ENCODE assay signal across 10 cellular contexts in the genomic region with DNA sequence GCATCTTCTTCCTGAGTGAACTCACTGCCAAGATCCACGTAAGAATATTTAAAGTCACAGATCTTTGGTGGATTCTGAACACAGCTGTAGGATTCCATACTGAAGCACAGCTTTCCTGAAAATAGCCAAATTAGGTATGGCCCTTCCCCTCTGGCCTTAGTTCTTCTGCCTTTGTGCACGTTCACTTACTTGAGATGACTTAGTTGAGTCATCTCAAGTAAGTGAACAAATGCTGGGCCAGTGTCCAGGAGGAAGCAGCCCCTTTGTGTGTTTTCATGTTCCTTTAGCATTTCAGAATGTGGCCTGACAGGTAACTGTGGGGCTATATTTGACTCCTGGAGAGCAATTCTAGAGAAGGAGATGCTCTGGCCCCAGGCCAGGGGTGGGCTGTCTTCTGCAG. TPM values are rescaled to one million over a fixed set of nuclear protein-coding genes. Genes with fewer than 3 reads are reported as not detected.
DNase-seq lines count a peak whose midpoint lies in the region; ATAC-seq, FAIRE-seq and TF ChIP-seq lines count a peak whose summit lies in the region.
"Had no signal": no experiment of that assay in that cellular context is flagged by ENCODE, and none has a peak within 500 bp of the region (broad histone marks: within the 10 kb centered on the region; RNA-seq: fewer than 3 reads in every experiment).

No MANE protein-coding gene starts in this region.

- H3K9ac ChIP-seq in endothelial cell of umbilical vein (replicated peaks; ENCODE audit: extremely low read depth, insufficient read depth, low read length): no peak overlapping the region

- no peak overlapping the region for H3K27ac ChIP-seq in endothelial cell of umbilical vein (ENCODE audit: insufficient read depth, low read depth, low read length)

- DNase-seq in COLO668 (lab: John Stamatoyannopoulos, UW; ENCODE audit: unreplicated experiment): peak; percentile 26
- DNase-seq in endothelial cell of umbilical vein (ENCODE audit: low read depth, low spot score): peak; percentile 67
- no peak for DNase-seq in medulla oblongata (ENCODE audit: extremely low spot score)
- no peak for DNase-seq in GDM1 (lab: John Stamatoyannopoulos, UW)
- DNase-seq in SKM-1 (lab: John Stamatoyannopoulos, UW; ENCODE audit: unreplicated experiment): no peak
- DNase-seq: SHP77 treated with DMSO at 0.1 percent for 48 hours had no signal

- H3K79me2 ChIP-seq in endothelial cell of umbilical vein (ENCODE audit: control insufficient read depth, insufficient read depth, low read length): peaks cover 95% of the 10 kb centered on the region

- no peaks in the 10 kb centered on the region for H3K27me3 ChIP-seq in endothelial cell of umbilical vein (ENCODE audit: control insufficient read depth in 2 of 2, insufficient read depth in 2 of 2, low read length in 2 of 2)
- H3K27me3 ChIP-seq: upper lobe of left lung had no signal

- TF ChIP-seq CTCF in endothelial cell of umbilical vein (IDR thresholded peaks at IDR 0.05; ENCODE audit: extremely low read depth in 1 of 2, insufficient read depth in 1 of 2, low read depth in 1 of 2, low read length in 2 of 2): no peak

- FAIRE-seq in endothelial cell of umbilical vein (lab: Jason Lieb, UNC): peak; percentile 91

- dilution Hi-C loops in endothelial cell of umbilical vein (cut with MboI; ENCODE audit: extremely low pct_ligation_motif_present, low sequenced_read_pairs): no loop called here

- H4K20me1 ChIP-seq in endothelial cell of umbilical vein (replicated peaks; ENCODE audit: control insufficient read depth, extremely low read depth, insufficient read depth, low read length): peaks cover 3% of the 10 kb centered on the region

- POLR2A ChIA-PET in endothelial cell of umbilical vein (lab: Charles Lee): interaction anchor here (0.6 to 1.5 kb wide), 3 partner anchors 9 to 21 kb away, joined by 3 to 4 read pairs (median 4); no protein-coding TSS in a partner anchor

- ATAC-seq in GM21390 (IDR thresholded peaks at IDR 0.05; ENCODE audit: unreplicated experiment) (peak; percentile 88), HG03378 (IDR thresholded peaks at IDR 0.05; ENCODE audit: unreplicated experiment) (peak; percentile 71), HG02840 (IDR thresholded peaks at IDR 0.05; ENCODE audit: low FRiP score, unreplicated experiment) (no peak)

- H3K4me1 ChIP-seq in endothelial cell of umbilical vein (ENCODE audit: control insufficient read depth, extremely low read depth, insufficient read depth, low read length): peaks cover 24% of the 10 kb centered on the region

- H3K4me2 ChIP-seq in endothelial cell of umbilical vein (ENCODE audit: insufficient read depth, low read length): peak overlapping the region; percentile 3

- intact Hi-C loops in endothelial cell of umbilical vein (cut with micrococcal nuclease): loop anchor here (1.0 to 2.0 kb wide), 3 partner anchors 8 to 59 kb away; no protein-coding TSS in a partner anchor

- H3K4me3 ChIP-seq in endothelial cell of umbilical vein (replicated peaks in 1 of 3; ENCODE audit: insufficient read depth in 1 of 3, low read depth in 1 of 3, low read length in 3 of 3): no peak overlapping the region
- H3K4me3 ChIP-seq: upper lobe of left lung had no signal

- no peak overlapping the region for H2AFZ ChIP-seq in endothelial cell of umbilical vein (ENCODE audit: low read depth, low read length)

- no peak for TF ChIP-seq POLR2A in endothelial cell of umbilical vein (IDR thresholded peaks at IDR 0.05; ENCODE audit: low read depth, low read length)

- H3K36me3 ChIP-seq in endothelial cell of umbilical vein (ENCODE audit: control insufficient read depth in 2 of 2, extremely low read depth in 1 of 2, insufficient read depth in 2 of 2, low read length in 2 of 2): no peaks in the 10 kb centered on the region
- H3K36me3 ChIP-seq: upper lobe of left lung had no signal

- H3K9me1 ChIP-seq in endothelial cell of umbilical vein (replicated peaks; ENCODE audit: control insufficient read depth, extremely low read depth, insufficient read depth, low read length): no peaks in the 10 kb centered on the region

- no peaks in the 10 kb centered on the region for H3K9me3 ChIP-seq in endothelial cell of umbilical vein (replicated peaks; ENCODE audit: control insufficient read depth, insufficient read depth, low read length)

- no TSS peak for BruUV-seq in endothelial cell of umbilical vein (replicated peaks; lab: Mats Ljungman, UMichigan)

- CTCF ChIA-PET in endothelial cell of umbilical vein (lab: Charles Lee): interaction anchor here (0.9 to 2.4 kb wide), 3 partner anchors 15 to 175 kb away, joined by 3 to 5 read pairs (median 4); no protein-coding TSS in a partner anchor

TF ChIP-seq in endothelial cell of umbilical vein, 7 proteins besides CTCF, POLR2A, EP300 and RAD21:
- TF ChIP-seq MYC (IDR thresholded peaks at IDR 0.05; ENCODE audit: low read depth, low read length) (no peak), GATA2 (IDR thresholded peaks at IDR 0.05; ENCODE audit: insufficient read depth, insufficient read length, low read depth, low read length) (no peak), EZH2 (IDR thresholded peaks at IDR 0.05; ENCODE audit: borderline replicate concordance, low read depth, low read length, severe bottlenecking) (no peak), FOS (IDR thresholded peaks at IDR 0.05; ENCODE audit: borderline replicate concordance, insufficient read depth, low read length) (peak; percentile 73), POLR2AphosphoS5 (IDR thresholded peaks at IDR 0.05; ENCODE audit: insufficient read depth, low read depth, low read length) (no peak), JUN (IDR thresholded peaks at IDR 0.05; ENCODE audit: borderline replicate concordance, insufficient read depth, insufficient read length, low read depth) (peak; percentile 6)
TF ChIP-seq in endothelial cell of umbilical vein: peak in this region for 2.

RNA-seq across cellular contexts. Expression of a gene that starts 51.5 kb away (rescaled TPM):
- total RNA-seq in endothelial cell of umbilical vein: 99.3 and 107 TPM in 2 replicates
- polyA plus RNA-seq in endothelial cell of umbilical vein: 38.9 and 61.5 TPM in 2 replicates
- 43.8 and 59.1 TPM in 2 replicates for polyA plus RNA-seq in endothelial cell of umbilical vein (2011; cell fraction: cytosol; rRNA removed)
- polyA plus RNA-seq in endothelial cell of umbilical vein (2011; cell fraction: nucleus; rRNA removed): 34.9 and 37.5 TPM in 2 replicates
- 110 and 111 TPM in 2 replicates for polyA plus RNA-seq in endothelial cell of umbilical vein (2012)
- 181 and 235 TPM in 2 replicates for polyA minus RNA-seq in endothelial cell of umbilical vein
- 12.6 TPM for polyA minus RNA-seq in endothelial cell of umbilical vein (2011; cell fraction: cytosol; rRNA and poly(A)+ RNA removed)
- polyA minus RNA-seq in endothelial cell of umbilical vein (2011; cell fraction: nucleus; rRNA and poly(A)+ RNA removed): 37.8 and 59.1 TPM in 2 replicates

Comparison
In these comparisons a context has a peak if more than half of its experiments do, and no peak if none do; other contexts are left out.
1. DNase-seq: peak in COLO668 (single experiment) and endothelial cell of umbilical vein (single experiment); none in medulla oblongata (single experiment), GDM1 (single experiment) and SKM-1 (single experiment).